ENCODE assay signal across 8 cellular contexts in genomic region chr16:84186685-84187437, GRCh38. TPM values are rescaled to one million over a fixed set of nuclear protein-coding genes. Genes with fewer than 3 reads are reported as not detected.
A peak's percentile ranks its signal among the peaks of the same experiment; 100 is the strongest.
DNase-seq lines count a peak whose midpoint lies in the region; ATAC-seq, FAIRE-seq and TF ChIP-seq lines count a peak whose summit lies in the region.

TAF1C (minus strand) TSS chr16:84187057; CDS start chr16:84184988, 2,069 bp downstream.

- H3K9ac ChIP-seq in iPS-20b (ENCODE audit: low read depth, low read length): peak within 1 kb of the TSS; percentile 94

- DNase-seq in ACHN (peak; percentile 98), NCI-H2196 treated with DMSO at 0.1 percent for 48 hours (lab: John Stamatoyannopoulos, UW; ENCODE audit: unreplicated experiment) (peak; percentile 44), breast epithelium (ENCODE audit: low spot score in 2 of 2) (peak; percentile 90 to 92), small intestine (peak; percentile 94)

- no peak for TF ChIP-seq POLR2A in breast epithelium (IDR thresholded peaks at IDR 0.05)

- H3K27me3 ChIP-seq in breast epithelium (no peaks in the 10 kb centered on the region), iPS-20b (ENCODE audit: insufficient read depth, low read length) (no peaks in the 10 kb centered on the region), small intestine (ENCODE audit: control insufficient read depth in 2 of 2, insufficient read depth in 2 of 2, low read length in 2 of 2) (no peaks in the 10 kb centered on the region)

- 2 to 3% (median 3%) methylated on average over 54 to 55 of the region's 55 CpGs for WGBS in small intestine, 3 donors

- intact Hi-C loops in breast epithelium (cut with DNase I; ENCODE audit: low total_unique reads): loop anchor here (10.0 kb wide), 1 partner anchor 102 kb away; no protein-coding TSS in a partner anchor

- in situ Hi-C loops in ACHN (cut with HindIII; ENCODE audit: low pct_ligation_motif_present, low pct_unique_long_range_greater_than_20kb, low sequenced_read_pairs): no loop called here

- H3K36me3 ChIP-seq in breast epithelium: no peaks in the 10 kb centered on the region
- H3K36me3 ChIP-seq in iPS-20b (ENCODE audit: insufficient read depth, low read depth, low read length): peaks cover 30% of the 10 kb centered on the region
- peaks cover 3 to 10% of the 10 kb centered on the region in 2 donors for H3K36me3 ChIP-seq in small intestine (ENCODE audit: control insufficient read depth in 2 of 2, insufficient read depth in 2 of 2, low read length in 2 of 2)

- ATAC-seq in GM18861 (IDR thresholded peaks at IDR 0.05; ENCODE audit: unreplicated experiment) (peak; percentile 91), HG03103 (IDR thresholded peaks at IDR 0.05; ENCODE audit: low read depth, unreplicated experiment) (peak; percentile 96)

- H3K9me3 ChIP-seq in breast epithelium (no peaks in the 10 kb centered on the region), iPS-20b (ENCODE audit: insufficient read depth, low read depth, low read length) (no peaks in the 10 kb centered on the region), small intestine (ENCODE audit: control insufficient read depth, low read depth) (no peaks in the 10 kb centered on the region)

- peak within 1 kb of the TSS; percentile 70; the same call in 1 of the 2 replicates for H3K27ac ChIP-seq in VCaP
- H3K27ac ChIP-seq in breast epithelium: peak within 1 kb of the TSS; percentile 73 to 81
- peak within 1 kb of the TSS; percentile 42 for H3K27ac ChIP-seq in iPS-20b (ENCODE audit: low read length)
- peak within 1 kb of the TSS in 1 of 2 donors; percentile 80 for H3K27ac ChIP-seq in small intestine (ENCODE audit: low read depth in 1 of 2, low read length in 1 of 2)

- H3K4me3 ChIP-seq in breast epithelium (peak within 1 kb of the TSS; percentile 68 to 94 (median 90)), iPS-20b (ENCODE audit: low read length) (peak within 1 kb of the TSS; percentile 95), small intestine (ENCODE audit: low read depth in 1 of 2, low read length in 2 of 2) (peak within 1 kb of the TSS; percentile 73 to 96)

- TF ChIP-seq CTCF in VCaP (conservative IDR thresholded peaks at IDR 0.05) (peak; percentile 91), breast epithelium (IDR thresholded peaks at IDR 0.05) (peak; percentile 67 to 95 (median 94))

- no peak for FAIRE-seq in small intestine (lab: Jason Lieb, UNC)

- H3K4me1 ChIP-seq in breast epithelium (peaks cover 0 to 5% of the 10 kb centered on the region in 2 donors), iPS-20b (ENCODE audit: insufficient read depth, low read length) (no peaks in the 10 kb centered on the region), small intestine (ENCODE audit: control insufficient read depth in 2 of 2, insufficient read depth in 1 of 2, low read depth in 1 of 2, low read length in 1 of 2) (peaks cover 0 to 2% of the 10 kb centered on the region in 2 donors)

RNA-seq across cellular contexts. Expression of gene TAF1C, which starts in this region (rescaled TPM):
- total RNA-seq in breast epithelium: 10 to 100 TPM; 29.5 to 52.7 (median 39.0) TPM
- 10 to 100 TPM; 33.4 to 61.3 (median 38.1) TPM for polyA plus RNA-seq in small intestine

Comparison
In these comparisons a context has a peak if more than half of its experiments do, and no peak if none do; other contexts are left out.
1. DNase-seq: peak in every context shown above with its lines; median percentile 98 in ACHN; 94 in small intestine; 91 in breast epithelium; 44 in NCI-H2196 treated with DMSO at 0.1 percent for 48 hours.